In genomic region chr6:113967777-113968176, GRCh38 we compare ENCODE assay signal across 19 cellular contexts. TPM values are rescaled to one million over a fixed set of nuclear protein-coding genes. Genes with fewer than 3 reads are reported as not detected.
DNase-seq lines count a peak whose midpoint lies in the region; ATAC-seq, FAIRE-seq and TF ChIP-seq lines count a peak whose summit lies in the region.
"Had no signal": no experiment of that assay in that cellular context is flagged by ENCODE, and none has a peak within 500 bp of the region (broad histone marks: within the 10 kb centered on the region; RNA-seq: fewer than 3 reads in every experiment).

No MANE protein-coding gene starts in this region.

- H4K20me1 ChIP-seq in IMR-90 (ENCODE audit: insufficient read depth, low read length) (peaks cover 66% of the 10 kb centered on the region), H1 (replicated peaks in 1 of 2; ENCODE audit: control insufficient read depth in 1 of 2, insufficient read depth in 2 of 2, low read length in 2 of 2) (peaks cover 13 to 20% of the 10 kb centered on the region in 2 experiments)

- no peaks in the 10 kb centered on the region for H3K9me3 Mint-ChIP-seq in activated CD4-positive, alpha-beta T cell treated with anti-CD3 and anti-CD28 coated beads for 36 hours (ENCODE audit: low read depth)
- H3K9me3 Mint-ChIP-seq in osteocyte (ENCODE audit: unreplicated experiment): no peaks in the 10 kb centered on the region
- H3K9me3 Mint-ChIP-seq: activated CD4-positive, alpha-beta T cell treated with anti-CD3 and anti-CD28 coated beads, Interleukin-2, amount 10 ng/mL, durations not matched to agents 24 days and 14 days; activated T-helper 1 cell treated with anti-CD3 and anti-CD28 coated beads, Interleukin-12 subunit alpha, Interleukin-12 subunit beta, Interleukin-2, Interleukin-4 antibody, amounts not matched to agents 30 ng/mL and 10 ng/mL and 1 ng/mL, durations not matched to agents 14 hours and 24 hours and 36 hours; stimulated activated effector memory CD8-positive, alpha-beta T cell treated with anti-CD3 and anti-CD28 coated beads, Interleukin-12 subunit alpha, Interleukin-12 subunit beta, amount 100 ng/mL, for 72 hours had no signal

- no CpG with 5 or more reads among the region's 3 CpGs for WGBS in IMR-90 (ENCODE audit: extremely low coverage in 2 of 2, insufficient read length in 1 of 2), 2 experiments
- 7% methylated on average over 3 of the region's 3 CpGs; no CpG with 5 or more reads in 1 of the 2 experiments for WGBS in H1 (ENCODE audit: extremely low coverage in 1 of 2, insufficient coverage in 1 of 2, insufficient read length in 1 of 2, insufficient replicate concordance in 2 of 2, low coverage in 1 of 2, low lambda C conversion rate in 2 of 2, missing lambda C conversion rate in 1 of 2), 2 experiments

- H3K18ac ChIP-seq in IMR-90 (ENCODE audit: low read depth, low read length) (no peak overlapping the region), H1 (ENCODE audit: extremely low read depth, low read length) (no peak overlapping the region)

- H3K4me3 ChIP-seq in IMR-90 (ENCODE audit: insufficient read depth, low read depth, low read length) (no peak overlapping the region), H1 (ENCODE audit: extremely low read depth in 1 of 4, insufficient read depth in 2 of 4, low read depth in 3 of 4, low read length in 4 of 4) (peak overlapping the region in 2 of 4 experiments; percentile 88 to 99; a peak in 6 of 8 replicates)

- peaks cover 3 to 19% of the 10 kb centered on the region in 2 experiments; a peak in 3 of 4 replicates for H3K79me1 ChIP-seq in IMR-90 (ENCODE audit: low read depth in 1 of 2, low read length in 2 of 2)
- no peaks in the 10 kb centered on the region for H3K79me1 ChIP-seq in H1 (ENCODE audit: low read depth, low read length)

- FAIRE-seq in H1 (lab: Jason Lieb, UNC): no peak

- H3K23ac ChIP-seq in IMR-90 (ENCODE audit: low read depth, low read length) (peak overlapping the region; percentile 60; the same call in 1 of the 2 replicates), H1 (ENCODE audit: insufficient read length) (no peak overlapping the region)

- H3K4me1 ChIP-seq in IMR-90 (ENCODE audit: control insufficient read depth, insufficient read depth, low read length) (peaks cover 3% of the 10 kb centered on the region), H1 (replicated peaks in 1 of 4; ENCODE audit: control insufficient read depth in 3 of 4, insufficient read depth in 4 of 4, low read length in 3 of 4) (peaks cover 0 to 9% (median 3%) of the 10 kb centered on the region in 4 experiments; a peak in 2 of 7 replicates)

- in situ Hi-C loops in IMR-90 (cut with MboI; ENCODE audit: low sequenced_read_pairs) (no loop called here), ACHN (cut with HindIII; ENCODE audit: low pct_ligation_motif_present, low pct_unique_long_range_greater_than_20kb, low sequenced_read_pairs) (no loop called here)

- H3K36me3 Mint-ChIP-seq in activated CD4-positive, alpha-beta T cell treated with anti-CD3 and anti-CD28 coated beads for 36 hours (ENCODE audit: low read depth): peaks cover 8% of the 10 kb centered on the region
- no peaks in the 10 kb centered on the region for H3K36me3 Mint-ChIP-seq in osteocyte (ENCODE audit: unreplicated experiment)

- H4K5ac ChIP-seq in IMR-90 (ENCODE audit: low read depth, low read length) (no peak overlapping the region), H1 (ENCODE audit: insufficient read length, low read depth, low read length) (no peak overlapping the region)

- dilution Hi-C loops in IMR-90 (cut with HindIII; ENCODE audit: low sequenced_read_pairs, unreplicated experiment): no loop called here

- H2BK120ac ChIP-seq in IMR-90 (ENCODE audit: low read depth, low read length): no peak overlapping the region
- no peak overlapping the region for H2BK120ac ChIP-seq in H1 (replicated peaks; ENCODE audit: low read depth, low read length)

- peaks cover 4% of the 10 kb centered on the region for H3K23me2 ChIP-seq in H1 (ENCODE audit: low read depth, low read length)

- TF ChIP-seq RAD21 in IMR-90 (IDR thresholded peaks at IDR 0.05; ENCODE audit: low read length): no peak
- TF ChIP-seq RAD21 in H1 (IDR thresholded peaks at IDR 0.05 in 1 of 2, conservative IDR thresholded peaks at IDR 0.05 in 1 of 2; ENCODE audit: low read depth in 2 of 2, low read length in 2 of 2): no peak

- H4K91ac ChIP-seq in IMR-90 (ENCODE audit: insufficient read depth, low read depth, low read length) (no peak overlapping the region), H1 (replicated peaks; ENCODE audit: insufficient read length, low read length) (no peak overlapping the region)

- no peaks in the 10 kb centered on the region for H3K9me3 ChIP-seq in IMR-90 (ENCODE audit: control insufficient read depth, insufficient read depth, low read length)
- H3K9me3 ChIP-seq in H1 (ENCODE audit: insufficient read depth in 2 of 2, low read depth in 1 of 2, low read length in 1 of 2): no peaks in the 10 kb centered on the region
- H3K9me3 ChIP-seq: heart right ventricle had no signal

- no peak overlapping the region for H2AK9ac ChIP-seq in IMR-90 (replicated peaks; ENCODE audit: low read depth, low read length, poor library complexity)

- H2AK5ac ChIP-seq in IMR-90 (ENCODE audit: low read depth, low read length) (no peak overlapping the region), H1 (ENCODE audit: low read depth, low read length) (no peak overlapping the region)

- H3K14ac ChIP-seq in IMR-90 (replicated peaks; ENCODE audit: low read depth, low read length): no peak overlapping the region
- H3K14ac ChIP-seq in H1 (ENCODE audit: insufficient read length): no peak overlapping the region

- H2BK5ac ChIP-seq in IMR-90 (ENCODE audit: low read depth, low read length, poor library complexity, severe bottlenecking): no peak overlapping the region
- no peak overlapping the region for H2BK5ac ChIP-seq in H1 (ENCODE audit: low read depth, low read length)

- no peak for DNase-seq in activated CD4-positive, alpha-beta T cell treated with anti-CD3 and anti-CD28 coated beads for 36 hours
- DNase-seq in activated CD4-positive, alpha-beta T cell treated with anti-CD3 and anti-CD28 coated beads for 1 hour: no peak
- DNase-seq in IMR-90 (no peak), H1 (ENCODE audit: low read depth in 1 of 2, low spot score in 2 of 2) (no peak), osteocyte (ENCODE audit: extremely low spot score, unreplicated experiment) (no peak), ACHN (no peak), NCI-H446 (lab: John Stamatoyannopoulos, UW) (no peak)
- DNase-seq in stimulated activated CD4-positive, alpha-beta T cell treated with anti-CD3 and anti-CD28 coated beads, Interleukin-12 subunit alpha, Interleukin-12 subunit beta, amount 100 ng/mL, for 4 hours: no peak
- DNase-seq: activated CD4-positive, alpha-beta T cell treated with anti-CD3 and anti-CD28 coated beads, Interleukin-2, amount 10 ng/mL, durations not matched to agents 24 days and 14 days; anterior cingulate cortex; cortex of kidney; heart right ventricle; KG1; left colon; NCI-H510A treated with DMSO at 0.1 percent for 48 hours; right cardiac atrium had no signal

- H3K4me3 Mint-ChIP-seq in activated CD4-positive, alpha-beta T cell treated with anti-CD3 and anti-CD28 coated beads for 36 hours: peak overlapping the region; percentile 94
- H3K4me3 Mint-ChIP-seq in osteocyte (ENCODE audit: unreplicated experiment): peak overlapping the region; percentile 3

- CTCF ChIA-PET in activated CD4-positive, alpha-beta T cell treated with anti-CD3 and anti-CD28 coated beads for 36 hours (lab: Charles Lee): interaction anchor here (1.0 kb wide), 1 partner anchor 10 kb away, joined by 3 read pairs; no protein-coding TSS in a partner anchor
- CTCF ChIA-PET in IMR-90 (lab: Yijun Ruan, JAX) (interaction anchor here (0.5 kb wide), 1 partner anchor 49 kb away, joined by 3 read pairs; no protein-coding TSS in a partner anchor), H1 (lab: Charles Lee; ENCODE audit: partially characterized antibody) (interaction anchor here (0.7 to 1.4 kb wide), 3 partner anchors 13 to 140 kb away, joined by 3 read pairs; no protein-coding TSS in a partner anchor)

- no peak for TF ChIP-seq POLR2A in IMR-90 (IDR thresholded peaks at IDR 0.05; ENCODE audit: low read depth, low read length)
- no peak for TF ChIP-seq POLR2A in H1 (IDR thresholded peaks at IDR 0.05; ENCODE audit: control extremely low read depth in 1 of 2, low read depth in 2 of 2, low read length in 2 of 2)

- H2AFZ ChIP-seq in IMR-90 (replicated peaks; ENCODE audit: low read length, poor library complexity): no peak overlapping the region
- H2AFZ ChIP-seq in H1 (ENCODE audit: low read length): no peak overlapping the region

- POLR2A ChIA-PET in activated CD4-positive, alpha-beta T cell treated with anti-CD3 and anti-CD28 coated beads for 36 hours (lab: Charles Lee): no interaction called here
- POLR2A ChIA-PET in IMR-90 (lab: Charles Lee; ENCODE audit: unreplicated experiment): no interaction called here
- POLR2A ChIA-PET in H1 (lab: Charles Lee; ENCODE audit: partially characterized antibody): interaction anchor here (0.6 to 4.6 kb wide), 4 partner anchors 10 to 333 kb away, joined by 3 to 26 read pairs (median 4); no protein-coding TSS in a partner anchor

- no TSS peak for BruUV-seq in IMR-90 (replicated peaks; lab: Mats Ljungman, UMichigan)

- no peak overlapping the region for H3K27ac ChIP-seq in IMR-90 (ENCODE audit: insufficient read depth, low read length)
- no peak overlapping the region for H3K27ac ChIP-seq in H1 (ENCODE audit: low read depth, low read length)
- H3K27ac ChIP-seq: heart right ventricle had no signal

- H3K9ac ChIP-seq in IMR-90 (ENCODE audit: low read depth, low read length) (no peak overlapping the region), H1 (replicated peaks in 1 of 4; ENCODE audit: extremely low read depth in 1 of 4, low read depth in 3 of 4, low read length in 3 of 4) (no peak overlapping the region)

- TF ChIP-seq CTCF in IMR-90 (conservative IDR thresholded peaks at IDR 0.05; ENCODE audit: low read depth, low read length): no peak
- TF ChIP-seq CTCF in H1 (IDR thresholded peaks at IDR 0.05; ENCODE audit: control extremely low read depth in 1 of 3, insufficient read depth in 1 of 3, low read depth in 1 of 3, low read length in 3 of 3): no peak
- TF ChIP-seq CTCF in osteocyte (IDR thresholded peaks at IDR 0.05): no peak

- no peak overlapping the region for H2BK12ac ChIP-seq in H1 (ENCODE audit: low read depth, low read length)

- H4K8ac ChIP-seq in IMR-90 (ENCODE audit: low read depth in 2 of 2, low read length in 2 of 2) (no peak overlapping the region), H1 (ENCODE audit: extremely low read depth, insufficient read depth, low read length) (no peak overlapping the region)

- H2BK20ac ChIP-seq in IMR-90 (ENCODE audit: low read depth, low read length) (no peak overlapping the region), H1 (ENCODE audit: low read length) (no peak overlapping the region)

- H2BK15ac ChIP-seq in IMR-90 (ENCODE audit: low read depth, low read length): no peak overlapping the region
- H2BK15ac ChIP-seq in H1 (ENCODE audit: low read length): no peak overlapping the region

- H3K79me2 ChIP-seq in H1 (ENCODE audit: control insufficient read depth in 1 of 2, insufficient read depth in 2 of 2, low read length in 2 of 2): peaks cover 66 to 86% of the 10 kb centered on the region in 2 experiments

- no peaks in the 10 kb centered on the region for H3K27me3 ChIP-seq in IMR-90 (ENCODE audit: control insufficient read depth, insufficient read depth, low read length)
- H3K27me3 ChIP-seq in H1 (replicated peaks in 1 of 4; ENCODE audit: control insufficient read depth in 3 of 4, extremely low read depth in 1 of 4, insufficient read depth in 3 of 4, low read length in 3 of 4): peaks cover 0 to 3% (median 1%) of the 10 kb centered on the region in 4 experiments; a peak in 2 of 7 replicates
- H3K27me3 ChIP-seq: heart right ventricle had no signal

- no peaks in the 10 kb centered on the region for H3K36me3 ChIP-seq in IMR-90 (ENCODE audit: control insufficient read depth, insufficient read depth, low read length)
- H3K36me3 ChIP-seq in H1 (ENCODE audit: control insufficient read depth in 2 of 4, insufficient read depth in 4 of 4, low read length in 3 of 4): no peaks in the 10 kb centered on the region
- H3K36me3 ChIP-seq: heart right ventricle had no signal

- H3K27ac Mint-ChIP-seq in activated CD4-positive, alpha-beta T cell treated with anti-CD3 and anti-CD28 coated beads for 36 hours: no peak overlapping the region
- H3K27ac Mint-ChIP-seq in osteocyte (ENCODE audit: unreplicated experiment): no peak overlapping the region
- H3K27ac Mint-ChIP-seq: activated CD4-positive, alpha-beta T cell treated with anti-CD3 and anti-CD28 coated beads, Interleukin-2, amount 10 ng/mL, durations not matched to agents 24 days and 14 days; activated T-helper 1 cell treated with anti-CD3 and anti-CD28 coated beads, Interleukin-12 subunit alpha, Interleukin-12 subunit beta, Interleukin-2, Interleukin-4 antibody, amounts not matched to agents 30 ng/mL and 10 ng/mL and 1 ng/mL, durations not matched to agents 14 hours and 24 hours and 36 hours; stimulated activated effector memory CD8-positive, alpha-beta T cell treated with anti-CD3 and anti-CD28 coated beads, Interleukin-12 subunit alpha, Interleukin-12 subunit beta, amount 100 ng/mL, for 72 hours had no signal

- no peak overlapping the region for H3K56ac ChIP-seq in IMR-90 (ENCODE audit: extremely low read depth, insufficient read depth, low read length)
- no peak overlapping the region for H3K56ac ChIP-seq in H1 (replicated peaks; ENCODE audit: insufficient read length, low read depth, low read length)

- no peak for ATAC-seq in activated CD4-positive, alpha-beta T cell treated with anti-CD3 and anti-CD28 coated beads for 36 hours
- no peak for ATAC-seq in IMR-90 (ENCODE audit: low read depth)
- ATAC-seq: esophagus mucosa; heart right ventricle; left colon; right cardiac atrium; stimulated activated effector memory CD8-positive, alpha-beta T cell treated with anti-CD3 and anti-CD28 coated beads, Interleukin-12 subunit alpha, Interleukin-12 subunit beta, amount 100 ng/mL, for 72 hours had no signal

- H3K4ac ChIP-seq in IMR-90 (ENCODE audit: low read depth, low read length) (no peak overlapping the region), H1 (replicated peaks; ENCODE audit: insufficient read length, low read depth, low read length) (no peak overlapping the region)

- no peaks in the 10 kb centered on the region for H3K27me3 Mint-ChIP-seq in activated CD4-positive, alpha-beta T cell treated with anti-CD3 and anti-CD28 coated beads for 36 hours
- no peaks in the 10 kb centered on the region for H3K27me3 Mint-ChIP-seq in osteocyte (ENCODE audit: unreplicated experiment)

- no peak for TF ChIP-seq EP300 in H1 (IDR thresholded peaks at IDR 0.05; ENCODE audit: borderline replicate concordance in 1 of 2, low read depth in 2 of 2, low read length in 2 of 2)

- H3K9me1 ChIP-seq in IMR-90 (ENCODE audit: insufficient read depth, low read length): peaks cover 7% of the 10 kb centered on the region

- H3K4me2 ChIP-seq in IMR-90 (ENCODE audit: low read depth, low read length) (no peak overlapping the region; the same call in 1 of the 2 replicates), H1 (ENCODE audit: insufficient read depth in 1 of 2, low read depth in 2 of 2, low read length in 2 of 2) (peak overlapping the region; percentile 75 to 88)

- intact Hi-C loops in activated CD4-positive, alpha-beta T cell treated with anti-CD3 and anti-CD28 coated beads for 36 hours (cut with DNase I, micrococcal nuclease): no loop called here
- intact Hi-C loops in IMR-90 (cut with micrococcal nuclease): no loop called here

- peaks cover 60% of the 10 kb centered on the region for H3K4me1 Mint-ChIP-seq in activated CD4-positive, alpha-beta T cell treated with anti-CD3 and anti-CD28 coated beads for 36 hours
- peaks cover 41% of the 10 kb centered on the region for H3K4me1 Mint-ChIP-seq in osteocyte (ENCODE audit: unreplicated experiment)

RNA-seq across cellular contexts. Expression of gene HDAC2, which starts 3.2 kb away (rescaled TPM):
- 100 to 1,000 TPM in 1 of 2 experiments, 10 to 100 TPM in 1; 96.0 to 101 TPM for total RNA-seq in activated CD4-positive, alpha-beta T cell treated with anti-CD3 and anti-CD28 coated beads for 36 hours
- 72.6 and 116 TPM in 2 replicates for total RNA-seq in IMR-90 (2012; rRNA removed)
- polyA plus RNA-seq in IMR-90 (2012; rRNA removed): 97.5 and 122 TPM in 2 replicates
- polyA plus RNA-seq in IMR-90 (2012; cell fraction: cytosol; rRNA removed): 31.9 and 36.0 TPM in 2 replicates
- polyA plus RNA-seq in IMR-90 (2012; cell fraction: nucleus; rRNA removed; ENCODE audit: low replicate concordance): 19.3 and 59.9 TPM in 2 replicates
- total RNA-seq in H1 (2021; fragmentation: NEBNext Ultra II Directional; extraction: Animal tissue kit (Norgen Biotek cat#: 25700)): 374 and 383 TPM in 2 replicates
- 205 and 323 TPM in 2 replicates for polyA plus RNA-seq in H1 (2011; rRNA removed)
- 336 TPM for polyA plus RNA-seq in H1 (2011; cell fraction: cytosol; rRNA removed)
- 78.7 TPM for polyA plus RNA-seq in H1 (2011; cell fraction: nucleus; rRNA removed)
- polyA plus RNA-seq in H1 (2012, experiment 1 of 2): 318 to 528 TPM (median 371 TPM) in 4 replicates
- polyA plus RNA-seq in H1 (2012, experiment 2 of 2): 43.0 TPM
- polyA plus RNA-seq in H1 (2013, experiment 1 of 2): 212 TPM
- 212 TPM for polyA plus RNA-seq in H1 (2013, experiment 2 of 2)
- polyA minus RNA-seq in H1 (2011; rRNA and poly(A)+ RNA removed): 397 and 555 TPM in 2 replicates
- 401 TPM for polyA minus RNA-seq in H1 (2011; cell fraction: cytosol; rRNA and poly(A)+ RNA removed)
- polyA minus RNA-seq in H1 (2011; cell fraction: nucleus; rRNA and poly(A)+ RNA removed): 220 TPM
- total RNA-seq in osteocyte: 147 and 153 TPM in 2 replicates
